In genomic region chr10:75295901-75296441, GRCh38 we compare ENCODE assay signal across 1 cellular context.
TF ChIP-seq lines count a peak whose summit lies in the region.

No MANE protein-coding gene starts in this region.

TF ChIP-seq in SK-N-SH, 30 proteins besides CTCF, POLR2A, EP300 and RAD21 (continued from another document):
- no peak for TF ChIP-seq REST (IDR thresholded peaks at IDR 0.05; ENCODE audit: low read depth, low read length)
- no peak for TF ChIP-seq NRF1 (IDR thresholded peaks at IDR 0.05; ENCODE audit: low read depth, low read length)
- no peak for TF ChIP-seq YY1 (IDR thresholded peaks at IDR 0.05; ENCODE audit: low read depth)
- no peak for TF ChIP-seq JUND (IDR thresholded peaks at IDR 0.05)
- TF ChIP-seq FOSL2 (IDR thresholded peaks at IDR 0.05; ENCODE audit: borderline replicate concordance, low read depth): no peak
- TF ChIP-seq ZBTB33 (IDR thresholded peaks at IDR 0.05; ENCODE audit: borderline replicate concordance, low read depth): no peak
